Comparison of ENCODE assay signal across 8 cellular contexts in genomic region chr19:3062165-3063105, GRCh38. TPM values are rescaled to one million over a fixed set of nuclear protein-coding genes. Genes with fewer than 3 reads are reported as not detected.
DNase-seq lines count a peak whose midpoint lies in the region; ATAC-seq lines count a peak whose summit lies in the region.

A gene with protein sequence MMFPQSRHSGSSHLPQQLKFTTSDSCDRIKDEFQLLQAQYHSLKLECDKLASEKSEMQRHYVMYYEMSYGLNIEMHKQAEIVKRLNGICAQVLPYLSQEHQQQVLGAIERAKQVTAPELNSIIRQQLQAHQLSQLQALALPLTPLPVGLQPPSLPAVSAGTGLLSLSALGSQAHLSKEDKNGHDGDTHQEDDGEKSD (minus strand): TSS chr19:3062495. CDS start chr19:3062200, 295 bp downstream.

- H3K36me3 Mint-ChIP-seq in T-helper 2 cell treated with Interferon-gamma antibody and Interleukin-4, amounts not matched to agents 5 μg/mL and 100 μg/mL, for 36 hours (ENCODE audit: low read depth) = peaks cover 33% of the 10 kb centered on the region

- peak within 1 kb of the TSS; percentile 92 for H3K9ac ChIP-seq in skeletal muscle satellite cell (ENCODE audit: low read depth, low read length)

- no peaks in the 10 kb centered on the region for H3K9me3 Mint-ChIP-seq in T-helper 2 cell treated with Interferon-gamma antibody and Interleukin-4, amounts not matched to agents 5 μg/mL and 100 μg/mL, for 36 hours

- peaks cover 19% of the 10 kb centered on the region for H3K4me1 Mint-ChIP-seq in T-helper 2 cell treated with Interferon-gamma antibody and Interleukin-4, amounts not matched to agents 5 μg/mL and 100 μg/mL, for 36 hours (ENCODE audit: low read depth)

- H3K9me3 ChIP-seq in iPS DF 6.9 (ENCODE audit: control insufficient read depth, insufficient read depth, low read length) (no peaks in the 10 kb centered on the region), skeletal muscle satellite cell (replicated peaks; ENCODE audit: low read length) (no peaks in the 10 kb centered on the region)

- peak within 1 kb of the TSS; percentile 96 for H3K27ac Mint-ChIP-seq in T-helper 2 cell treated with Interferon-gamma antibody and Interleukin-4, amounts not matched to agents 5 μg/mL and 100 μg/mL, for 36 hours

- no peak for ATAC-seq in GM19328 (IDR thresholded peaks at IDR 0.05; ENCODE audit: unreplicated experiment)

- H3K4me1 ChIP-seq in iPS DF 6.9 (ENCODE audit: control insufficient read depth, insufficient read depth, low read length) (no peaks in the 10 kb centered on the region; the same call in 1 of the 2 replicates), skeletal muscle satellite cell (ENCODE audit: control insufficient read depth, insufficient read depth, low read length) (peaks cover 22% of the 10 kb centered on the region)

- peak within 1 kb of the TSS; percentile 94 for H3K4me3 Mint-ChIP-seq in T-helper 2 cell treated with Interferon-gamma antibody and Interleukin-4, amounts not matched to agents 5 μg/mL and 100 μg/mL, for 36 hours

- H3K27ac ChIP-seq in iPS DF 6.9 (ENCODE audit: low read length) = no peak within 1 kb of the TSS

- H3K36me3 ChIP-seq in iPS DF 6.9 (ENCODE audit: control insufficient read depth, insufficient read depth, low read length) (0 out of 2 replicates have a peak, but pooled peaks cover 2% of the 10 kb centered on the region), skeletal muscle satellite cell (ENCODE audit: insufficient read depth, low read length) (peaks cover 30% of the 10 kb centered on the region)

- H3K4me2 ChIP-seq in skeletal muscle satellite cell (ENCODE audit: low read length) = peak within 1 kb of the TSS; percentile 97

- H3K27me3 Mint-ChIP-seq in T-helper 2 cell treated with Interferon-gamma antibody and Interleukin-4, amounts not matched to agents 5 μg/mL and 100 μg/mL, for 36 hours (ENCODE audit: low read depth) = no peaks in the 10 kb centered on the region

- WGBS in iPS DF 6.9 (ENCODE audit: insufficient coverage, insufficient read length) = no CpG with 5 or more reads among the region's 111 CpGs

- DNase-seq in EL (peak; percentile 57), astrocyte of the hippocampus (ENCODE audit: low read depth, low spot score) (peak; percentile 81), iPS DF 6.9 (ENCODE audit: low read depth, low spot score) (no peak), KG1 (lab: John Stamatoyannopoulos, UW) (no peak)
- DNase-seq in Jurkat, Clone E6-1 (ENCODE audit: low read depth, low spot score) = peak; percentile 21
- DNase-seq in T-helper 2 cell treated with Interferon-gamma antibody and Interleukin-4, amounts not matched to agents 5 μg/mL and 100 μg/mL, for 36 hours (ENCODE audit: low spot score) = peak; percentile 69

- H3K27me3 ChIP-seq in iPS DF 6.9 (ENCODE audit: control insufficient read depth, insufficient read depth, low read length) = no peaks in the 10 kb centered on the region
- no peaks in the 10 kb centered on the region for H3K27me3 ChIP-seq in skeletal muscle satellite cell (ENCODE audit: control insufficient read depth, insufficient read depth, low read length)

- peak within 1 kb of the TSS; percentile 72 for H3K4me3 ChIP-seq in Jurkat, Clone E6-1 (ENCODE audit: low read length)
- H3K4me3 ChIP-seq in iPS DF 6.9 (ENCODE audit: low read length) = peak within 1 kb of the TSS; percentile 62
- H3K4me3 ChIP-seq in skeletal muscle satellite cell (ENCODE audit: low read length) = peak within 1 kb of the TSS; percentile 96

RNA-seq across cellular contexts. Expression of the gene that starts here (rescaled TPM):
- polyA plus RNA-seq in Jurkat, Clone E6-1 (2012; ENCODE audit: insufficient read depth, insufficient read length) = 1,043 TPM
- total RNA-seq in skeletal muscle satellite cell (2012; rRNA removed) = 115 and 174 TPM in 2 replicates

Comparison
In these comparisons a context has a peak if more than half of its experiments do, and no peak if none do; other contexts are left out.
1. DNase-seq: peak in EL (single experiment), Jurkat, Clone E6-1 (single experiment), T-helper 2 cell treated with Interferon-gamma antibody and Interleukin-4, amounts not matched to agents 5 μg/mL and 100 μg/mL, for 36 hours (single experiment) and astrocyte of the hippocampus (single experiment); none in iPS DF 6.9 (single experiment) and KG1 (single experiment).
2. Peak in every context shown above with its lines, with median percentiles within 50 percentile points of each other: H3K4me3 ChIP-seq.